Comparison of ENCODE assay signal across 8 cellular contexts in genomic region chr10:13718820-13719219, GRCh38.
DNase-seq lines count a peak whose midpoint lies in the region; ATAC-seq and TF ChIP-seq lines count a peak whose summit lies in the region.

No MANE protein-coding gene starts in this region.

- CTCF ChIA-PET in OCI-LY7 (lab: Charles Lee; ENCODE audit: unreplicated experiment): no interaction called here

- H3K36me3 ChIP-seq in OCI-LY7 (ENCODE audit: insufficient read depth, low read length) (no peaks in the 10 kb centered on the region), duodenal mucosa (ENCODE audit: control insufficient read depth in 1 of 2, insufficient read depth in 2 of 2, low read length in 2 of 2) (no peaks in the 10 kb centered on the region), prostate gland (no peaks in the 10 kb centered on the region), MG63 (no peaks in the 10 kb centered on the region)

- POLR2A ChIA-PET in OCI-LY7 (lab: Charles Lee): interaction anchor here (0.6 kb wide), 1 partner anchor 12 kb away, joined by 3 read pairs; no protein-coding TSS in a partner anchor

- no peak overlapping the region for H3K4me3 ChIP-seq in OCI-LY7 (ENCODE audit: low read depth, low read length, poor library complexity, severe bottlenecking)
- H3K4me3 ChIP-seq in duodenal mucosa (ENCODE audit: low read depth in 1 of 2, low read length in 2 of 2): peak overlapping the region in 1 of 2 donors; percentile 61
- H3K4me3 ChIP-seq in prostate gland: peak overlapping the region in 1 of 2 donors; percentile 30
- no peak overlapping the region; the same call in 1 of the 2 replicates for H3K4me3 ChIP-seq in MG63

- no peak overlapping the region for H3K4me2 ChIP-seq in OCI-LY7 (ENCODE audit: low read length)

- no peak for TF ChIP-seq POLR2A in prostate gland (IDR thresholded peaks at IDR 0.05)

- peak overlapping the region; percentile 32; the same call in 1 of the 2 replicates for H2AFZ ChIP-seq in OCI-LY7 (ENCODE audit: low read length)

- DNase-seq in OCI-LY7 (ENCODE audit: low spot score) (no peak), prostate gland (ENCODE audit: low spot score) (no peak), NCI-H2227 treated with DMSO at 0.1 percent for 48 hours (lab: John Stamatoyannopoulos, UW) (no peak), NCI-H2107 treated with DMSO at 0.1 percent for 48 hours (lab: John Stamatoyannopoulos, UW; ENCODE audit: unreplicated experiment) (no peak), MG63 (no peak)

- H3K4me1 ChIP-seq in OCI-LY7 (ENCODE audit: insufficient read depth, low read length, poor library complexity, severe bottlenecking) (no peaks in the 10 kb centered on the region), duodenal mucosa (ENCODE audit: control insufficient read depth in 1 of 2, insufficient read depth in 2 of 2, low read length in 2 of 2) (peaks cover 15 to 16% of the 10 kb centered on the region in 2 donors), prostate gland (replicated peaks) (peaks cover 12% of the 10 kb centered on the region)

- H4K20me1 ChIP-seq in OCI-LY7 (ENCODE audit: insufficient read depth, low read length): no peaks in the 10 kb centered on the region

- WGBS in prostate gland: 67% methylated on average over 4 of the region's 4 CpGs

- H3K9me2 ChIP-seq in OCI-LY7 (ENCODE audit: insufficient read depth, low read length): no peaks in the 10 kb centered on the region

- BruUV-seq in OCI-LY7 (replicated peaks; lab: Mats Ljungman, UMichigan): no TSS peak

- H3K9me3 ChIP-seq in OCI-LY7 (ENCODE audit: low read length) (no peaks in the 10 kb centered on the region), duodenal mucosa (ENCODE audit: control insufficient read depth in 1 of 2, low read length in 2 of 2) (no peaks in the 10 kb centered on the region), prostate gland (no peaks in the 10 kb centered on the region), MG63 (no peaks in the 10 kb centered on the region)

- TF ChIP-seq CTCF in C4-2B (conservative IDR thresholded peaks at IDR 0.05): no peak
- TF ChIP-seq CTCF in OCI-LY7 (conservative IDR thresholded peaks at IDR 0.05; ENCODE audit: low read length): no peak
- TF ChIP-seq CTCF in prostate gland (IDR thresholded peaks at IDR 0.05): no peak

- H3K27me3 ChIP-seq in duodenal mucosa (ENCODE audit: control insufficient read depth in 1 of 2, insufficient read depth in 2 of 2, low read length in 2 of 2) (no peaks in the 10 kb centered on the region), prostate gland (replicated peaks; ENCODE audit: insufficient read depth) (no peaks in the 10 kb centered on the region), MG63 (no peaks in the 10 kb centered on the region)

- no peak for ATAC-seq in HG02678 (IDR thresholded peaks at IDR 0.05; ENCODE audit: unreplicated experiment)

- H3K79me2 ChIP-seq in OCI-LY7 (ENCODE audit: insufficient read depth, low read depth, low read length): no peaks in the 10 kb centered on the region

- no peak overlapping the region for H3K9ac ChIP-seq in duodenal mucosa (ENCODE audit: low read depth in 1 of 2, low read length in 2 of 2)

- peak overlapping the region; percentile 70 for H3K27ac ChIP-seq in C4-2B
- no peak overlapping the region for H3K27ac ChIP-seq in OCI-LY7 (ENCODE audit: low read depth, low read length, poor library complexity, severe bottlenecking)
- peak overlapping the region; percentile 66 for H3K27ac ChIP-seq in duodenal mucosa (ENCODE audit: low read depth, low read length)
- peak overlapping the region; percentile 67 to 74 for H3K27ac ChIP-seq in prostate gland

- intact Hi-C loops in OCI-LY7 (cut with micrococcal nuclease; ENCODE audit: unreplicated experiment): no loop called here
- intact Hi-C loops in prostate gland (cut with DNase I): no loop called here
